In the genomic region with DNA sequence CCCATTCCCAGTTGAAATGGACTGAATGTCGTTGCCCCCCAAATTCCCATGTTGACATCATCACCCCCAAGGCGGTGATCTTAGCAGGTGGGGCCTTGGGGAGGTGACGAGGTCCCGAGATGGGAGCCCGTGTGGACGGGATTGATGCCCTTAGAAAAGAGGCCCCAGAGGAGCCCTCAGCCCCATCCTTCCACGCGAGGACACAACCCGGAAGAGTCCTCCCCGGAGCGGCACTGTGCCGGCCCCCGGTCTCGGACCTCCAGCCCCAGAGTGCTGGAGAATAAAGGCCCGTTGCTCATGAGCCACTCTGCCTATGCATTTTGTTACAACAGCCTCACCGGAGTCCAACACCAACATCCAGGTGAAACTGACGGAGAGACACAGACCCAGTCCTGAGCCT, we compare ENCODE assay signal across 29 cellular contexts. TPM values are rescaled to one million over a fixed set of nuclear protein-coding genes. Genes with fewer than 3 reads are reported as not detected.
"Had no signal": no experiment of that assay in that cellular context is flagged by ENCODE, and none has a peak within 500 bp of the region (broad histone marks: within the 10 kb centered on the region; RNA-seq: fewer than 3 reads in every experiment).

No MANE protein-coding gene starts in this region.

- DNase-seq: naive thymus-derived CD4-positive, alpha-beta T cell; nucleus accumbens; ovary; psoas muscle; spleen; stimulated activated CD4-positive, alpha-beta T cell treated with anti-CD3 and anti-CD28 coated beads, Interleukin-12 subunit alpha, Interleukin-12 subunit beta, amount 100 ng/mL, for 4 hours; stimulated activated CD4-positive, alpha-beta T cell treated with anti-CD3 and anti-CD28 coated beads, Interleukin-1b, Interleukin-23, amount 100 ng/mL, for 48 hours; stimulated activated CD4-positive, alpha-beta T cell treated with anti-CD3 and anti-CD28 coated beads, Interleukin-4, amount 100 ng/mL, for 1 hour; stimulated activated CD4-positive, alpha-beta T cell treated with anti-CD3 and anti-CD28 coated beads, Interleukin-4, amount 100 ng/mL, for 4 hours; stimulated activated CD8-positive, alpha-beta memory T cell treated with anti-CD3 and anti-CD28 coated beads, Interleukin-4, amount 100 ng/mL, for 48 hours; stimulated activated naive B cell treated with anti-CD40 and anti-IgM and Interleukin-4, amounts not matched to agents 10 μg/mL and 1 μg/mL and 100 μg/mL, for 72 hours; stimulated activated naive CD4-positive, alpha-beta T cell treated with Interleukin-2 at 50 U/mL for 16 hours; stomach; thyroid gland; trophoblast cell; upper lobe of left lung had no signal

- H3K36me3 ChIP-seq: neural progenitor cell, neutrophil, ovary, right lobe of liver, spleen, stomach, thoracic aorta, thyroid gland, tibial nerve, upper lobe of left lung, vagina had no signal

- H3K4me1 ChIP-seq: parathyroid adenoma, psoas muscle, right lobe of liver, spleen, stomach, thyroid gland, tibial nerve, upper lobe of left lung, vagina had no signal

- H3K9me3 Mint-ChIP-seq: nephron had no signal

- H2AFZ ChIP-seq: neural progenitor cell, parathyroid adenoma had no signal

- H3K9me3 ChIP-seq: neutrophil, ovary, psoas muscle, right lobe of liver, thoracic aorta, thyroid gland, vagina had no signal

- H3K27me3 ChIP-seq: neural progenitor cell, ovary, right lobe of liver, thyroid gland, tibial nerve, upper lobe of left lung, vagina had no signal

- H3K9ac ChIP-seq: neural progenitor cell, parathyroid adenoma had no signal

- H3K4me2 ChIP-seq: neural progenitor cell, smooth muscle cell had no signal

- H3K27ac ChIP-seq: neural progenitor cell, neutrophil, ovary, parathyroid adenoma, psoas muscle, right lobe of liver, skin epidermis, spleen, stomach, thoracic aorta, thyroid gland, tibial nerve, upper lobe of left lung, vagina had no signal

- ATAC-seq: naive thymus-derived CD4-positive, alpha-beta T cell; psoas muscle; right lobe of liver; stimulated activated naive B cell treated with anti-CD40 and anti-IgM and Interleukin-4, amounts not matched to agents 10 μg/mL and 1 μg/mL and 100 μg/mL, for 72 hours had no signal

- H3K27ac Mint-ChIP-seq: naive thymus-derived CD4-positive, alpha-beta T cell; nephron; neural progenitor cell; progenitor cell of endocrine pancreas; stimulated activated naive B cell treated with anti-CD40 and anti-IgM and Interleukin-4, amounts not matched to agents 10 μg/mL and 1 μg/mL and 100 μg/mL, for 72 hours; stimulated activated naive CD8-positive, alpha-beta T cell treated with anti-CD3 and anti-CD28 coated beads, Interleukin-15, Interleukin-2, amounts not matched to agents 100 ng/mL and 50 ng/mL, for 24 hours had no signal

- H3K4me1 Mint-ChIP-seq: naive thymus-derived CD4-positive, alpha-beta T cell; nephron; neural progenitor cell; stimulated activated naive B cell treated with anti-CD40 and anti-IgM and Interleukin-4, amounts not matched to agents 10 μg/mL and 1 μg/mL and 100 μg/mL, for 72 hours had no signal

- H3K4me3 Mint-ChIP-seq: naive thymus-derived CD4-positive, alpha-beta T cell; nephron; neural progenitor cell; stimulated activated naive B cell treated with anti-CD40 and anti-IgM and Interleukin-4, amounts not matched to agents 10 μg/mL and 1 μg/mL and 100 μg/mL, for 72 hours; stimulated activated naive CD8-positive, alpha-beta T cell treated with anti-CD3 and anti-CD28 coated beads, Interleukin-15, Interleukin-2, amounts not matched to agents 100 ng/mL and 50 ng/mL, for 24 hours had no signal

- H3K36me3 Mint-ChIP-seq: neural progenitor cell; stimulated activated naive B cell treated with anti-CD40 and anti-IgM and Interleukin-4, amounts not matched to agents 10 μg/mL and 1 μg/mL and 100 μg/mL, for 72 hours had no signal

- H3K4me3 ChIP-seq: neural progenitor cell, ovary, psoas muscle, right lobe of liver, skin epidermis, smooth muscle cell, spleen, stomach, thoracic aorta, thyroid gland, tibial nerve, upper lobe of left lung, vagina had no signal

RNA-seq across cellular contexts. Expression of a gene that starts 30.4 kb away (rescaled TPM):
- total RNA-seq: naive thymus-derived CD4-positive, alpha-beta T cell; right lobe of liver; spleen; stomach; subcutaneous adipose tissue; thoracic aorta; tibial nerve had no signal
- polyA plus RNA-seq: naive thymus-derived CD4-positive, alpha-beta T cell; spleen; stomach had no signal
